In the genomic region with DNA sequence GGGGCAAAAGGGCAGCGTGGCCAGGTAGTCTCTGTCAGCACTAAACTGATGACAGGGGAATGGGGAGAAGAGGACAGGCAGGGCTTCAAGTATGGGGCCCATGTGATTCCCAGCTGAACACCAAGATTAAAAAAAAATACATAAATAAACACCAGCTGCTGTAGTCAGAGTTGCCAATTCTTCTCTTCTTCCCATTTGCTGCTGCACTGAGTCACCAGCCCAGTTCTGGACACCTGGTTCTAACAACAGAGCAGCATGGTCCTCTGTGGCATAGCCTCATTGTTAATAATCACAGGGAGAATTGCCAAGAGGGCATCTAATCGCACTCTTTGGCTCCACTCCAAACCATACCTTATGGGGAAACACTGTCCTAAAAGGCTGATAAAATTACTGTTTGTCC, we compare ENCODE assay signal across 9 cellular contexts. TPM values are rescaled to one million over a fixed set of nuclear protein-coding genes. Genes with fewer than 3 reads are reported as not detected.
DNase-seq lines count a peak whose midpoint lies in the region; ATAC-seq lines count a peak whose summit lies in the region.
"Had no signal": no experiment of that assay in that cellular context is flagged by ENCODE, and none has a peak within 500 bp of the region (broad histone marks: within the 10 kb centered on the region; RNA-seq: fewer than 3 reads in every experiment).

No MANE protein-coding gene starts in this region.

- WGBS in mesenchymal stem cell, result 77% methylated on average over 2 of the region's 2 CpGs

- H3K4me3 ChIP-seq in mesenchymal stem cell (ENCODE audit: insufficient read depth in 1 of 2, low read depth in 1 of 2, low read length in 2 of 2), result no peak overlapping the region
- no peak overlapping the region for H3K4me3 ChIP-seq in CD4-positive, alpha-beta memory T cell (ENCODE audit: low read length in 2 of 2)

- H3K4me1 ChIP-seq in mesenchymal stem cell (ENCODE audit: control insufficient read depth, insufficient read depth, low read depth, low read length), result peaks cover 10% of the 10 kb centered on the region
- H3K4me1 ChIP-seq in CD4-positive, alpha-beta memory T cell (ENCODE audit: insufficient read depth, low read length), result no peaks in the 10 kb centered on the region

- H2BK120ac ChIP-seq in mesenchymal stem cell (ENCODE audit: low read depth, low read length), result no peak overlapping the region

- no peak overlapping the region for H3K4me2 ChIP-seq in mesenchymal stem cell (ENCODE audit: low read length, poor library complexity, severe bottlenecking)

- no peaks in the 10 kb centered on the region for H3K9me3 ChIP-seq in mesenchymal stem cell (ENCODE audit: control insufficient read depth, low read length)
- H3K9me3 ChIP-seq in CD4-positive, alpha-beta memory T cell (ENCODE audit: control insufficient read depth in 1 of 2, low read length in 2 of 2), result no peaks in the 10 kb centered on the region

- CTCF ChIA-PET in CD4-positive, alpha-beta memory T cell (lab: Charles Lee; ENCODE audit: partially characterized antibody), result no interaction called here
- CTCF ChIA-PET in activated CD8-positive, alpha-beta memory T cell treated with anti-CD3 and anti-CD28 coated beads, Interleukin-2, amount 10 ng/mL, durations not matched to agents 7 days and 5 days (lab: Charles Lee), result no interaction called here

- peak overlapping the region; percentile 64 for H3K27ac ChIP-seq in mesenchymal stem cell (ENCODE audit: low read length, poor library complexity, severe bottlenecking)
- no peak overlapping the region for H3K27ac ChIP-seq in CD4-positive, alpha-beta memory T cell (ENCODE audit: low read depth, low read length)

- H3K14ac ChIP-seq in mesenchymal stem cell (ENCODE audit: low read length in 2 of 2), result no peak overlapping the region

- no peak overlapping the region for H3K9ac ChIP-seq in mesenchymal stem cell (ENCODE audit: low read length)

- no peak overlapping the region for H2BK12ac ChIP-seq in mesenchymal stem cell (ENCODE audit: low read length in 2 of 2)

- no peak overlapping the region for H3K23ac ChIP-seq in mesenchymal stem cell (ENCODE audit: low read length in 2 of 2)

- H3K79me1 ChIP-seq in mesenchymal stem cell (replicated peaks; ENCODE audit: low read length, poor library complexity, severe bottlenecking), result peaks cover 8% of the 10 kb centered on the region

- no peak overlapping the region for H3K4ac ChIP-seq in mesenchymal stem cell (ENCODE audit: low read depth in 1 of 2, low read length in 2 of 2)

- H3K36me3 Mint-ChIP-seq in CD4-positive, alpha-beta memory T cell, result no peaks in the 10 kb centered on the region
- no peaks in the 10 kb centered on the region for H3K36me3 Mint-ChIP-seq in activated CD8-positive, alpha-beta memory T cell treated with anti-CD3 and anti-CD28 coated beads, Interleukin-2, amount 10 ng/mL, durations not matched to agents 7 days and 5 days

- H2BK15ac ChIP-seq in mesenchymal stem cell (ENCODE audit: low read depth, poor library complexity, severe bottlenecking), result no peak overlapping the region

- POLR2A ChIA-PET in CD4-positive, alpha-beta memory T cell (lab: Charles Lee; ENCODE audit: partially characterized antibody), result no interaction called here

- ATAC-seq in HG03432 (IDR thresholded peaks at IDR 0.05; ENCODE audit: unreplicated experiment), result no peak
- ATAC-seq in activated CD8-positive, alpha-beta memory T cell treated with anti-CD3 and anti-CD28 coated beads, Interleukin-2, amount 10 ng/mL, durations not matched to agents 7 days and 5 days, result no peak
- no peak for ATAC-seq in HG02884 (IDR thresholded peaks at IDR 0.05; ENCODE audit: unreplicated experiment)
- ATAC-seq: HCT116 had no signal

- no peak overlapping the region for H2AFZ ChIP-seq in mesenchymal stem cell (ENCODE audit: low read depth, low read length)

- H4K91ac ChIP-seq in mesenchymal stem cell (ENCODE audit: low read length), result no peak overlapping the region

- no peak overlapping the region for H3K4me3 Mint-ChIP-seq in CD4-positive, alpha-beta memory T cell
- no peak overlapping the region for H3K4me3 Mint-ChIP-seq in activated CD8-positive, alpha-beta memory T cell treated with anti-CD3 and anti-CD28 coated beads, Interleukin-2, amount 10 ng/mL, durations not matched to agents 7 days and 5 days

- intact Hi-C loops in CD4-positive, alpha-beta memory T cell (cut with micrococcal nuclease), result no loop called here

- no peak overlapping the region for H3K27ac Mint-ChIP-seq in CD4-positive, alpha-beta memory T cell
- H3K27ac Mint-ChIP-seq in activated CD8-positive, alpha-beta memory T cell treated with anti-CD3 and anti-CD28 coated beads, Interleukin-2, amount 10 ng/mL, durations not matched to agents 7 days and 5 days, result no peak overlapping the region

- no peaks in the 10 kb centered on the region for H3K4me1 Mint-ChIP-seq in CD4-positive, alpha-beta memory T cell
- H3K4me1 Mint-ChIP-seq in activated CD8-positive, alpha-beta memory T cell treated with anti-CD3 and anti-CD28 coated beads, Interleukin-2, amount 10 ng/mL, durations not matched to agents 7 days and 5 days, result no peaks in the 10 kb centered on the region

- H2AK5ac ChIP-seq in mesenchymal stem cell (ENCODE audit: low read length, severe bottlenecking), result peak overlapping the region; percentile 85

- peaks cover 4 to 6% of the 10 kb centered on the region in 2 donors for H3K27me3 Mint-ChIP-seq in CD4-positive, alpha-beta memory T cell
- peaks cover 7% of the 10 kb centered on the region for H3K27me3 Mint-ChIP-seq in activated CD8-positive, alpha-beta memory T cell treated with anti-CD3 and anti-CD28 coated beads, Interleukin-2, amount 10 ng/mL, durations not matched to agents 7 days and 5 days

- no peak overlapping the region for H2BK5ac ChIP-seq in mesenchymal stem cell (ENCODE audit: low read depth, low read length, poor library complexity, severe bottlenecking)

- H3K9me3 Mint-ChIP-seq in CD4-positive, alpha-beta memory T cell, result no peaks in the 10 kb centered on the region
- no peaks in the 10 kb centered on the region for H3K9me3 Mint-ChIP-seq in activated CD8-positive, alpha-beta memory T cell treated with anti-CD3 and anti-CD28 coated beads, Interleukin-2, amount 10 ng/mL, durations not matched to agents 7 days and 5 days (ENCODE audit: low read depth)

- no peak overlapping the region for H4K8ac ChIP-seq in mesenchymal stem cell (ENCODE audit: low read length)

- H3K27me3 ChIP-seq in mesenchymal stem cell (ENCODE audit: control insufficient read depth in 1 of 2, insufficient read depth in 1 of 2, low read length in 2 of 2), result peaks cover 0 to 13% of the 10 kb centered on the region in 2 experiments
- no peaks in the 10 kb centered on the region for H3K27me3 ChIP-seq in CD4-positive, alpha-beta memory T cell (ENCODE audit: insufficient read depth, low read length)

- H3K18ac ChIP-seq in mesenchymal stem cell (ENCODE audit: low read depth in 1 of 2, low read length in 2 of 2), result no peak overlapping the region

- no peaks in the 10 kb centered on the region for H3K36me3 ChIP-seq in mesenchymal stem cell (ENCODE audit: control insufficient read depth in 1 of 2, insufficient read depth in 2 of 2, low read depth in 1 of 2, low read length in 2 of 2)
- no peaks in the 10 kb centered on the region for H3K36me3 ChIP-seq in CD4-positive, alpha-beta memory T cell (ENCODE audit: insufficient read depth, low read length)

- peak; percentile 92 for DNase-seq in DMS 273 (lab: John Stamatoyannopoulos, UW; ENCODE audit: unreplicated experiment)
- DNase-seq in NCI-H1694 treated with DMSO at 0.1 percent for 48 hours (lab: John Stamatoyannopoulos, UW), result peak; percentile 94
- DNase-seq in astrocyte of the hippocampus (ENCODE audit: low read depth, low spot score), result peak; percentile 16
- no peak for DNase-seq in mesenchymal stem cell
- DNase-seq in CD4-positive, alpha-beta memory T cell, result no peak
- no peak for DNase-seq in activated CD8-positive, alpha-beta memory T cell treated with anti-CD3 and anti-CD28 coated beads, Interleukin-2, amount 10 ng/mL, durations not matched to agents 7 days and 5 days

RNA-seq across cellular contexts. Expression of a gene that starts 15.1 kb away (rescaled TPM):
- 1.0 TPM for polyA plus RNA-seq in mesenchymal stem cell (2013, experiment 1 of 2)
- 1.1 TPM for polyA plus RNA-seq in mesenchymal stem cell (2013, experiment 2 of 2)
- under 1 TPM; 0.06 to 0.14 TPM for total RNA-seq in CD4-positive, alpha-beta memory T cell
- not detected for polyA plus RNA-seq in CD4-positive, alpha-beta memory T cell
- under 1 TPM; 0.32 to 0.68 TPM for total RNA-seq in activated CD8-positive, alpha-beta memory T cell treated with anti-CD3 and anti-CD28 coated beads, Interleukin-2, amount 10 ng/mL, durations not matched to agents 7 days and 5 days

Comparison
In these comparisons a context has a peak if more than half of its experiments do, and no peak if none do; other contexts are left out.
1. DNase-seq: peak in DMS 273 (single experiment), NCI-H1694 treated with DMSO at 0.1 percent for 48 hours (single experiment) and astrocyte of the hippocampus (single experiment); none in mesenchymal stem cell (single experiment), CD4-positive, alpha-beta memory T cell (0 of 5) and activated CD8-positive, alpha-beta memory T cell treated with anti-CD3 and anti-CD28 coated beads, Interleukin-2, amount 10 ng/mL, durations not matched to agents 7 days and 5 days (single experiment).